Comparison of ENCODE assay signal across 8 cellular contexts in genomic region chr7:133051066-133051465, GRCh38. TPM values are rescaled to one million over a fixed set of nuclear protein-coding genes. Genes with fewer than 3 reads are reported as not detected.
A peak's percentile ranks its signal among the peaks of the same experiment; 100 is the strongest.
DNase-seq lines count a peak whose midpoint lies in the region; TF ChIP-seq lines count a peak whose summit lies in the region.

No MANE protein-coding gene starts in this region.

- WGBS in esophagus squamous epithelium, 2 donors = 58 to 84% methylated on average over 2 of the region's 2 CpGs

- POLR2A ChIA-PET in GM10248 (lab: Yijun Ruan, JAX) = no interaction called here

- in situ Hi-C loops in astrocyte of the spinal cord (cut with HindIII; ENCODE audit: low sequenced_read_pairs) = no loop called here

- H3K27me3 Mint-ChIP-seq in osteocyte (ENCODE audit: unreplicated experiment) (no peaks in the 10 kb centered on the region), endothelial cell (ENCODE audit: unreplicated experiment) (no peaks in the 10 kb centered on the region)

- no peak for TF ChIP-seq POLR2A in esophagus squamous epithelium (IDR thresholded peaks at IDR 0.05)

- H3K36me3 Mint-ChIP-seq in osteocyte (ENCODE audit: unreplicated experiment) (no peaks in the 10 kb centered on the region), endothelial cell (ENCODE audit: low read depth, unreplicated experiment) (no peaks in the 10 kb centered on the region)

- no peak overlapping the region for H3K4me3 Mint-ChIP-seq in osteocyte (ENCODE audit: unreplicated experiment)
- H3K4me3 Mint-ChIP-seq in endothelial cell (ENCODE audit: unreplicated experiment) = no peak overlapping the region

- peaks cover 0 to 36% (median 4%) of the 10 kb centered on the region in 3 donors for H3K4me1 ChIP-seq in esophagus squamous epithelium

- peaks cover 59% of the 10 kb centered on the region for H3K4me1 Mint-ChIP-seq in osteocyte (ENCODE audit: unreplicated experiment)
- peaks cover 9% of the 10 kb centered on the region for H3K4me1 Mint-ChIP-seq in endothelial cell (ENCODE audit: unreplicated experiment)

- H3K27ac Mint-ChIP-seq in osteocyte (ENCODE audit: unreplicated experiment) (no peak overlapping the region), endothelial cell (ENCODE audit: unreplicated experiment) (no peak overlapping the region)

- no peak overlapping the region for H3K27ac ChIP-seq in esophagus squamous epithelium

- H3K4me3 ChIP-seq in astrocyte of the spinal cord (ENCODE audit: low read depth, low read length) (no peak overlapping the region), esophagus squamous epithelium (no peak overlapping the region)

- no peaks in the 10 kb centered on the region for H3K9me3 Mint-ChIP-seq in osteocyte (ENCODE audit: unreplicated experiment)
- H3K9me3 Mint-ChIP-seq in endothelial cell (ENCODE audit: unreplicated experiment) = no peaks in the 10 kb centered on the region

- H3K27me3 ChIP-seq in esophagus squamous epithelium = no peaks in the 10 kb centered on the region

- CTCF ChIA-PET in GM10248 (lab: Yijun Ruan, JAX) = interaction anchor here (0.9 to 4.5 kb wide), 8 partner anchors 12 to 59 kb away, joined by 3 to 22 read pairs (median 4); no protein-coding TSS in a partner anchor

- peaks cover 0 to 5% (median 0%) of the 10 kb centered on the region in 3 donors for H3K36me3 ChIP-seq in esophagus squamous epithelium

- DNase-seq in GM10248 (ENCODE audit: extremely low spot score) = no peak
- DNase-seq in Kasumi-1 (lab: John Stamatoyannopoulos, UW) = peak; percentile 48 to 56
- DNase-seq in astrocyte of the spinal cord (ENCODE audit: low read depth, low spot score) = peak; percentile 27
- DNase-seq in osteocyte (ENCODE audit: extremely low spot score, unreplicated experiment) = no peak
- DNase-seq in activated CD4-positive, alpha-beta T cell treated with anti-CD3 and anti-CD28 coated beads, Interleukin-2, amount 50 U/mL, for 1 hour = no peak
- no peak for DNase-seq in esophagus squamous epithelium (lab: John Stamatoyannopoulos, UW)
- DNase-seq in NCI-H526 treated with DMSO at 0.1 percent for 48 hours (lab: John Stamatoyannopoulos, UW) = no peak
- no peak for DNase-seq in endothelial cell (ENCODE audit: low spot score)

- intact Hi-C loops in esophagus squamous epithelium (cut with DNase I) = no loop called here

- TF ChIP-seq CTCF in GM10248 (IDR thresholded peaks at IDR 0.05; ENCODE audit: control extremely low read depth, extremely low read depth, low read depth, missing control alignments) (peak; percentile 45), astrocyte of the spinal cord (IDR thresholded peaks at IDR 0.05; ENCODE audit: low read depth, low read length) (peak; percentile 43), osteocyte (IDR thresholded peaks at IDR 0.05) (peak; percentile 48), esophagus squamous epithelium (IDR thresholded peaks at IDR 0.05) (no peak), endothelial cell (IDR thresholded peaks at IDR 0.05; ENCODE audit: unreplicated experiment) (no peak)

- H3K9me3 ChIP-seq in esophagus squamous epithelium = no peaks in the 10 kb centered on the region

RNA-seq across cellular contexts. Expression of gene CHCHD3, which starts 30.8 kb away (rescaled TPM):
- total RNA-seq in osteocyte = 47.4 and 53.5 TPM in 2 replicates
- 10 to 100 TPM; 36.8 to 55.0 (median 40.9) TPM for total RNA-seq in esophagus squamous epithelium
- total RNA-seq in endothelial cell (ENCODE audit: unreplicated experiment) = 55.6 TPM

Comparison
In these comparisons a context has a peak if more than half of its experiments do, and no peak if none do; other contexts are left out.
1. DNase-seq: peak in Kasumi-1 (2 of 2) and astrocyte of the spinal cord (single experiment); none in GM10248 (single experiment), osteocyte (single experiment), activated CD4-positive, alpha-beta T cell treated with anti-CD3 and anti-CD28 coated beads, Interleukin-2, amount 50 U/mL, for 1 hour (single experiment), esophagus squamous epithelium (single experiment), NCI-H526 treated with DMSO at 0.1 percent for 48 hours (single experiment) and endothelial cell (single experiment).
2. CTCF ChIP-seq: peak in GM10248 (single experiment), astrocyte of the spinal cord (single experiment) and osteocyte (single experiment); none in esophagus squamous epithelium (0 of 6) and endothelial cell (single experiment).